ENCODE assay signal across 26 cellular contexts in the genomic region with DNA sequence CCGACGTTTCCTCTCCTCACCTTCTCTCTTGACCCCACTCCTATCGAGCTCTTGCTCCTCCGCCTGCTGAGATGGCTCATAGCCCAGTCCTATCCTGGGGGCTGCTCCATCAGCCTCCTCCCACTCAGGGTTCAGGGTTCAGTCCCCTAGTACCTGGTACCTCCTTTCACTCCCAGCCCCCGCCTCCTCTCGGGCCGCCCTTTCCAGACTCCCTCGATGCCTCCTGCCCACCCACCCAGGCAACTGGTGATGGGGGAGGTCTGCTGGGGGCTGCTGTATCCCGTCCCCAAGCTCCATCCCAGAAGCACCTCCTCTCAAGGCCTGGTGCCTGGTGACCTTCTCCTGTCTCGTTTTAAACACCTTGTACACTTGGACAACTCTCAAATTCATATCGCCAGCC.
"Had no signal": no experiment of that assay in that cellular context is flagged by ENCODE, and none has a peak within 500 bp of the region (broad histone marks: within the 10 kb centered on the region; RNA-seq: fewer than 3 reads in every experiment).

No MANE protein-coding gene starts in this region.

- H3K4me1 Mint-ChIP-seq: activated naive CD4-positive, alpha-beta T cell treated with anti-CD3 and anti-CD28 coated beads, Interleukin-2, amount 50 U/mL, for 24 hours; endodermal cell had no signal

- H3K9me3 Mint-ChIP-seq: activated naive CD4-positive, alpha-beta T cell treated with anti-CD3 and anti-CD28 coated beads, Interleukin-2, amount 50 U/mL, for 24 hours; activated T-cell treated with anti-CD3 and anti-CD28 coated beads, Interleukin-2, amount 50 U/mL, for 72 hours; endodermal cell; natural killer cell had no signal

- DNase-seq: activated CD4-positive, alpha-beta T cell treated with anti-CD3 and anti-CD28 coated beads for 4 hours; activated CD4-positive, alpha-beta T cell treated with anti-CD3 and anti-CD28 coated beads, Interleukin-2, amount 50 U/mL, for 48 hours; activated CD4-positive, CD25-positive, alpha-beta regulatory T cell; activated gamma-delta T cell; activated T-cell treated with anti-CD3 and anti-CD28 coated beads, Interleukin-2, amount 50 U/mL, for 72 hours; brain microvascular endothelial cell; central memory CD4-positive, alpha-beta T cell; endodermal cell; heart right ventricle; islet precursor cell; left cardiac atrium; midbrain; natural killer cell; psoas muscle; stimulated activated CD4-positive, alpha-beta T cell treated with anti-CD3 and anti-CD28 coated beads, Interleukin-12 subunit alpha, Interleukin-12 subunit beta, amount 100 ng/mL, for 4 hours; stimulated activated CD4-positive, alpha-beta T cell treated with anti-CD3 and anti-CD28 coated beads, Interleukin-4, amount 100 ng/mL, for 4 hours; stomach; T-helper 17 cell; testis; trophoblast cell had no signal

- H3K4me3 Mint-ChIP-seq: activated naive CD4-positive, alpha-beta T cell treated with anti-CD3 and anti-CD28 coated beads, Interleukin-2, amount 50 U/mL, for 24 hours; activated T-cell treated with anti-CD3 and anti-CD28 coated beads, Interleukin-2, amount 50 U/mL, for 72 hours; endodermal cell; natural killer cell; T-helper 17 cell had no signal

- H3K27ac ChIP-seq: ascending aorta, brain microvascular endothelial cell, coronary artery, heart right ventricle, pancreas, psoas muscle, stomach, testis, vagina had no signal

- ATAC-seq: activated T-cell treated with anti-CD3 and anti-CD28 coated beads, Interleukin-2, amount 50 U/mL, for 72 hours; heart right ventricle; left cardiac atrium; natural killer cell; psoas muscle; right cardiac atrium; T-helper 17 cell had no signal

- H3K27ac Mint-ChIP-seq: activated naive CD4-positive, alpha-beta T cell treated with anti-CD3 and anti-CD28 coated beads, Interleukin-2, amount 50 U/mL, for 24 hours; activated T-cell treated with anti-CD3 and anti-CD28 coated beads, Interleukin-2, amount 50 U/mL, for 72 hours; endodermal cell; natural killer cell had no signal

- H3K36me3 Mint-ChIP-seq: activated naive CD4-positive, alpha-beta T cell treated with anti-CD3 and anti-CD28 coated beads, Interleukin-2, amount 50 U/mL, for 24 hours; natural killer cell had no signal

- H3K27me3 Mint-ChIP-seq: activated naive CD4-positive, alpha-beta T cell treated with anti-CD3 and anti-CD28 coated beads, Interleukin-2, amount 50 U/mL, for 24 hours; T-helper 17 cell had no signal
